ENCODE assay signal across 21 cellular contexts in the genomic region with DNA sequence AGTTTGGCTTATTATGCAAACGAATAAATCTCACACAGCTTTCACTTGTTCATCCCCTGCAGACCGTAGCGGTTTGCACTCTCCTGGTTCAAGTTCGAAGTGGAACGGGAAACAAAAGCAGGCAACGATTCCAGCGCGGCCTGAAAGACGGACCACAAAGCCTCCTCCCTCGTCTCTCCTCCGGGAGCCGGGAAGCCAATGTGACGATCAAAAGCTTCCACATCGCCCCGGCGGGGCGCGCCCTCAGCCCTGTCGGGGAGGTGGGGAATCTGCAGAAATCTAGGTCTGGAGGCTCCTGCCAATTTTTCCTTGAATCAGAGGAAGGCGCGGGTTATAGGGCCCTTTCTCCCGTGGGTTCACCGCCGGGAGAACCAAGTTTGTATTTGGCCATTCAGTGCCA. TPM values are rescaled to one million over a fixed set of nuclear protein-coding genes. Genes with fewer than 3 reads are reported as not detected.
DNase-seq lines count a peak whose midpoint lies in the region; TF ChIP-seq lines count a peak whose summit lies in the region.
"Had no signal": no experiment of that assay in that cellular context is flagged by ENCODE, and none has a peak within 500 bp of the region (broad histone marks: within the 10 kb centered on the region; RNA-seq: fewer than 3 reads in every experiment).

No MANE protein-coding gene starts in this region.

- no peaks in the 10 kb centered on the region for H3K4me1 Mint-ChIP-seq in activated CD4-positive, alpha-beta T cell treated with anti-CD3 and anti-CD28 coated beads, Interleukin-2, amount 10 ng/mL, durations not matched to agents 24 days and 14 days

- H3F3A ChIP-seq in neural cell (ENCODE audit: insufficient read depth, low read length, poor library complexity, severe bottlenecking): no peaks in the 10 kb centered on the region

- no peak overlapping the region for H3K27ac Mint-ChIP-seq in activated CD4-positive, alpha-beta T cell treated with anti-CD3 and anti-CD28 coated beads, Interleukin-2, amount 10 ng/mL, durations not matched to agents 24 days and 14 days
- H3K27ac Mint-ChIP-seq: CD4-positive, alpha-beta T cell; HFFc6 had no signal

- H2BK15ac ChIP-seq in mesenchymal stem cell (ENCODE audit: low read depth, poor library complexity, severe bottlenecking): no peak overlapping the region

- no peak overlapping the region for H2AK5ac ChIP-seq in mesenchymal stem cell (ENCODE audit: low read length, severe bottlenecking)

- no peak for TF ChIP-seq RAD21 in neural cell (conservative IDR thresholded peaks at IDR 0.05)

- H4K20me1 ChIP-seq in neural cell (ENCODE audit: insufficient read depth): no peaks in the 10 kb centered on the region

- no peak overlapping the region for H3K23ac ChIP-seq in mesenchymal stem cell (ENCODE audit: low read length in 2 of 2)

- H3K9me2 ChIP-seq in neural cell (ENCODE audit: insufficient read depth, low read length): no peaks in the 10 kb centered on the region

- H3K18ac ChIP-seq in mesenchymal stem cell (ENCODE audit: low read depth in 1 of 2, low read length in 2 of 2): no peak overlapping the region

- intact Hi-C loops in activated CD4-positive, alpha-beta T cell treated with anti-CD3 and anti-CD28 coated beads, Interleukin-2, amount 10 ng/mL, durations not matched to agents 24 days and 14 days (cut with micrococcal nuclease): loop anchor here (1.0 to 5.0 kb wide), 2 partner anchors 16 to 122 kb away; no protein-coding TSS in a partner anchor

- H3K36me3 ChIP-seq in ES-I3 (ENCODE audit: insufficient read depth, low read length) (no peaks in the 10 kb centered on the region), HUES64 (ENCODE audit: insufficient read depth, low read length) (no peaks in the 10 kb centered on the region), neural cell (ENCODE audit: insufficient read depth, low read length) (no peaks in the 10 kb centered on the region), mesenchymal stem cell (ENCODE audit: control insufficient read depth in 1 of 2, insufficient read depth in 2 of 2, low read depth in 1 of 2, low read length in 2 of 2) (no peaks in the 10 kb centered on the region)
- H3K36me3 ChIP-seq: BE2C had no signal

- no peak overlapping the region for H2BK120ac ChIP-seq in mesenchymal stem cell (ENCODE audit: low read depth, low read length)

- H4K8ac ChIP-seq in mesenchymal stem cell (ENCODE audit: low read length): no peak overlapping the region

- no peaks in the 10 kb centered on the region for H3K79me2 ChIP-seq in neural cell (replicated peaks; ENCODE audit: insufficient read depth, low read length)

- no peak for DNase-seq in activated CD4-positive, alpha-beta T cell treated with anti-CD3 and anti-CD28 coated beads, Interleukin-2, amount 10 ng/mL, durations not matched to agents 24 days and 14 days
- DNase-seq in mesenchymal stem cell: no peak
- no peak for DNase-seq in DMS 273 (lab: John Stamatoyannopoulos, UW; ENCODE audit: unreplicated experiment)
- DNase-seq in effector CD4-positive, alpha-beta T cell: no peak
- DNase-seq: BE2C; CD4-positive, alpha-beta T cell; HFFc6; MM.1S; NCI-H1105; NCI-H1694; NCI-H2081 treated with DMSO at 0.1 percent for 48 hours; NCI-H446 treated with DMSO at 0.1 percent for 48 hours; OCI-M1; Right ventricle myocardium superior had no signal

- H2AFZ ChIP-seq in neural cell (ENCODE audit: low read depth, low read length) (no peak overlapping the region), mesenchymal stem cell (ENCODE audit: low read depth, low read length) (no peak overlapping the region)

- H2BK5ac ChIP-seq in mesenchymal stem cell (ENCODE audit: low read depth, low read length, poor library complexity, severe bottlenecking): no peak overlapping the region

- H3K9me3 Mint-ChIP-seq in activated CD4-positive, alpha-beta T cell treated with anti-CD3 and anti-CD28 coated beads, Interleukin-2, amount 10 ng/mL, durations not matched to agents 24 days and 14 days: no peaks in the 10 kb centered on the region
- H3K9me3 Mint-ChIP-seq: CD4-positive, alpha-beta T cell; HFFc6 had no signal

- peaks cover 44% of the 10 kb centered on the region for H3K27me3 Mint-ChIP-seq in activated CD4-positive, alpha-beta T cell treated with anti-CD3 and anti-CD28 coated beads, Interleukin-2, amount 10 ng/mL, durations not matched to agents 24 days and 14 days

- no peak for TF ChIP-seq CTCF in neural cell (IDR thresholded peaks at IDR 0.05; ENCODE audit: poor library complexity, severe bottlenecking)

- H3K79me1 ChIP-seq in mesenchymal stem cell (replicated peaks; ENCODE audit: low read length, poor library complexity, severe bottlenecking): no peaks in the 10 kb centered on the region

- H2BK12ac ChIP-seq in mesenchymal stem cell (ENCODE audit: low read length in 2 of 2): no peak overlapping the region

- H3K27ac ChIP-seq in HUES64 (ENCODE audit: low read depth, low read length): peak overlapping the region; percentile 81; the same call in 1 of the 2 replicates
- no peak overlapping the region for H3K27ac ChIP-seq in neural cell (ENCODE audit: low read length)
- H3K27ac ChIP-seq in mesenchymal stem cell (ENCODE audit: low read length, poor library complexity, severe bottlenecking): no peak overlapping the region
- H3K27ac ChIP-seq: HL-60 had no signal

- H3K27me3 ChIP-seq in HUES64 (ENCODE audit: insufficient read depth, low read length): peaks cover 66% of the 10 kb centered on the region
- peaks cover 67% of the 10 kb centered on the region for H3K27me3 ChIP-seq in neural cell (ENCODE audit: insufficient read depth, low read depth, low read length)
- peaks cover 53 to 72% of the 10 kb centered on the region in 2 experiments for H3K27me3 ChIP-seq in mesenchymal stem cell (ENCODE audit: control insufficient read depth in 1 of 2, insufficient read depth in 1 of 2, low read length in 2 of 2)

- H3K4me3 ChIP-seq in HUES64 (ENCODE audit: low read length) (peak overlapping the region; percentile 58), iPS-11a (ENCODE audit: low read depth, low read length) (peak overlapping the region; percentile 1), neural cell (ENCODE audit: low read length) (no peak overlapping the region), mesenchymal stem cell (ENCODE audit: insufficient read depth in 1 of 2, low read depth in 1 of 2, low read length in 2 of 2) (no peak overlapping the region)

- no peak overlapping the region for H3K14ac ChIP-seq in mesenchymal stem cell (ENCODE audit: low read length in 2 of 2)

- no peaks in the 10 kb centered on the region for H3K36me3 Mint-ChIP-seq in activated CD4-positive, alpha-beta T cell treated with anti-CD3 and anti-CD28 coated beads, Interleukin-2, amount 10 ng/mL, durations not matched to agents 24 days and 14 days (ENCODE audit: low read depth)

- H3K4me2 ChIP-seq in neural cell (ENCODE audit: low read length): no peak overlapping the region
- no peak overlapping the region for H3K4me2 ChIP-seq in mesenchymal stem cell (ENCODE audit: low read length, poor library complexity, severe bottlenecking)

- H3K9me3 ChIP-seq in ES-I3 (ENCODE audit: control insufficient read depth, insufficient read depth, low read length) (no peaks in the 10 kb centered on the region), HUES64 (ENCODE audit: insufficient read depth, low read depth, low read length) (no peaks in the 10 kb centered on the region), neural cell (ENCODE audit: low read length) (no peaks in the 10 kb centered on the region), mesenchymal stem cell (ENCODE audit: control insufficient read depth, low read length) (peaks cover 3% of the 10 kb centered on the region)
- H3K9me3 ChIP-seq: BE2C had no signal

- H3K9ac ChIP-seq in ES-I3 (ENCODE audit: low read depth, low read length): peak overlapping the region; percentile 51; the same call in 1 of the 2 replicates
- H3K9ac ChIP-seq in HUES64 (ENCODE audit: low read depth, low read length): no peak overlapping the region
- no peak overlapping the region for H3K9ac ChIP-seq in neural cell (ENCODE audit: low read length)
- no peak overlapping the region for H3K9ac ChIP-seq in mesenchymal stem cell (ENCODE audit: low read length)

- no peak overlapping the region for H3K4me3 Mint-ChIP-seq in activated CD4-positive, alpha-beta T cell treated with anti-CD3 and anti-CD28 coated beads, Interleukin-2, amount 10 ng/mL, durations not matched to agents 24 days and 14 days
- H3K4me3 Mint-ChIP-seq: HFFc6 had no signal

- under 1% methylated on average over 22 of the region's 24 CpGs for WGBS in HUES64
- WGBS in mesenchymal stem cell: 0% methylated on average over 16 of the region's 24 CpGs

- TF ChIP-seq EP300 in neural cell (conservative IDR thresholded peaks at IDR 0.05; ENCODE audit: poor library complexity, severe bottlenecking): no peak

- no peak overlapping the region for H4K91ac ChIP-seq in mesenchymal stem cell (ENCODE audit: low read length)

- H3K4me1 ChIP-seq in ES-I3 (ENCODE audit: insufficient read depth, low read length) (peaks cover 5% of the 10 kb centered on the region), HUES64 (ENCODE audit: insufficient read depth, low read length) (0 out of 2 replicates have a peak, but pooled peaks cover 11% of the 10 kb centered on the region), mesenchymal stem cell (ENCODE audit: control insufficient read depth, insufficient read depth, low read depth, low read length) (no peaks in the 10 kb centered on the region)
- H3K4me1 ChIP-seq: BE2C had no signal

- no peak overlapping the region for H3K4ac ChIP-seq in mesenchymal stem cell (ENCODE audit: low read depth in 1 of 2, low read length in 2 of 2)

TF ChIP-seq in neural cell, 6 proteins besides CTCF, POLR2A, EP300 and RAD21:
- TF ChIP-seq POLR2AphosphoS5 (IDR thresholded peaks at IDR 0.05): peak; percentile 32
- no peak for TF ChIP-seq MXI1 (conservative IDR thresholded peaks at IDR 0.05; ENCODE audit: poor library complexity, severe bottlenecking)

RNA-seq across cellular contexts. Expression of gene ZIC3, which starts 16.9 kb away (rescaled TPM):
- polyA plus RNA-seq in HUES64 (2013, experiment 1 of 2): 56.5 TPM
- 56.5 TPM for polyA plus RNA-seq in HUES64 (2013, experiment 2 of 2)
- 3.7 and 6.6 TPM in 2 replicates for polyA plus RNA-seq in neural cell
- 8.8 and 13.3 TPM in 2 replicates for polyA minus RNA-seq in neural cell
- total RNA-seq in activated CD4-positive, alpha-beta T cell treated with anti-CD3 and anti-CD28 coated beads, Interleukin-2, amount 10 ng/mL, durations not matched to agents 24 days and 14 days: not detected in 2 replicates
- polyA plus RNA-seq in mesenchymal stem cell (2013, experiment 1 of 2): not detected
- not detected for polyA plus RNA-seq in mesenchymal stem cell (2013, experiment 2 of 2)
- total RNA-seq: CD4-positive, alpha-beta T cell; HFFc6; HT1080; LHCN-M2; Right ventricle myocardium superior had no signal

Comparison
In these comparisons a context has a peak if more than half of its experiments do, and no peak if none do; other contexts are left out.
1. H3K4me3 ChIP-seq: peak in HUES64 (single experiment) and iPS-11a (single experiment); none in neural cell (single experiment) and mesenchymal stem cell (0 of 2).